12 cellular contexts compared by ENCODE assay signal in the genomic region with DNA sequence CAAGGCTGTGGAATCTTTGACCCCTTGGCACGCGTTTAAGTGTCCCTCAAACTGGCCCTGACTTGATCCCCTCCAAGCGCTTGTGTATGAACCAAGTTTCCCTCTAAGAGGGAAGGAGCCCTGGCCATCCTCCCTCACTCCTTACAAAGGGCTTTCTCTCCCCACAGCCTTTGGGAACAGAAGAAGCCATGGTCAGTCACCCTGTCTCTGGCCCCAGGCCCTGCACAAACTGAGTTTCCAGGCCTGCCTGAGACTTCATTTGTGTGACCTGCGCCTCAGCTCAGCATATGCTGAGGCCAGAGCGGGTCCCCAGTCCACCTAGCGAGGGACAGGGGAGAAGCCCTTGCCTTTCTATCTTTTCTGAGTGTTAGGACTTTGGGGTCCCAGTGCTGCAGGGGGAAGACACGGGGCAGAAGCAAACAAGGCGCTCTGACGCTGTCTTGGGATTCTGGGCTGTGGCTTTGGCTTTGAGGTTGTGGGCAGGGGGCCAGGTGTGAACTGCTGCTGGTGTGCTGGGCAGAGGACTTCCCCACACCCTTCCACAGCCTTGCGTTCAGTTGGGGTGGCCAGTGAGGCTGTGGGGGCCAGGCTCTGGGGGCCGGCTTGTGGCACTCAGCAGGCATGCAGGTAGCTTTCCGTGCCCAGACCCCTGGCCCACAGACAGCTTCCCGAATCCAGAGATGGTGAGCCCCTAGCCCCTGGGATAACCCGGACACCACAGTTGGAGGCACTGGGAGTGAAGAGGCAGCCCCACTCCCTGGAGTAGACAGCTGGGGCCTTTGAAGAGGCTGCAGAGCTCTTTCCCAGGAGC. TPM values are rescaled to one million over a fixed set of nuclear protein-coding genes. Genes with fewer than 3 reads are reported as not detected.
DNase-seq lines count a peak whose midpoint lies in the region; ATAC-seq and TF ChIP-seq lines count a peak whose summit lies in the region.
"Had no signal": no experiment of that assay in that cellular context is flagged by ENCODE, and none has a peak within 500 bp of the region (broad histone marks: within the 10 kb centered on the region; RNA-seq: fewer than 3 reads in every experiment).

No MANE protein-coding gene starts in this region.

- DNase-seq in Right ventricle myocardium inferior (ENCODE audit: missing footprints) (peak; percentile 41), right cardiac atrium (no peak), glutamatergic neuron (no peak), ecto neural progenitor cell (ENCODE audit: low spot score) (no peak), HEK293T (ENCODE audit: extremely low spot score) (no peak), NCI-H510A (lab: John Stamatoyannopoulos, UW) (no peak)
- DNase-seq in stimulated activated naive CD8-positive, alpha-beta T cell treated with anti-CD3 and anti-CD28 coated beads, Interleukin-15, amount 100 ng/mL, for 72 hours = peak in 1 of 2 donors; percentile 16
- DNase-seq: activated CD4-positive, alpha-beta T cell treated with anti-CD3 and anti-CD28 coated beads, Interleukin-2, amount 50 U/mL, for 4 hours; COR-L47; NCI-H1417 treated with DMSO at 0.1 percent for 48 hours; NCI-H774 had no signal

- H3K9ac ChIP-seq in HUES64 (ENCODE audit: low read depth, low read length) = no peak overlapping the region

- H3K9me3 ChIP-seq in right cardiac atrium (ENCODE audit: control insufficient read depth, low read length) = no peaks in the 10 kb centered on the region
- no peaks in the 10 kb centered on the region for H3K9me3 ChIP-seq in HUES64 (ENCODE audit: insufficient read depth, low read depth, low read length)

- H3K36me3 Mint-ChIP-seq in glutamatergic neuron (ENCODE audit: unreplicated experiment) = no peaks in the 10 kb centered on the region

- peaks cover 2% of the 10 kb centered on the region for H3K4me1 ChIP-seq in right cardiac atrium (ENCODE audit: control insufficient read depth, insufficient read depth, low read length)
- peaks cover 7% of the 10 kb centered on the region for H3K4me1 ChIP-seq in HUES64 (ENCODE audit: insufficient read depth, low read length)

- H3K4me3 ChIP-seq in right cardiac atrium (ENCODE audit: low read length) = no peak overlapping the region
- peak overlapping the region; percentile 56 for H3K4me3 ChIP-seq in HUES64 (ENCODE audit: low read length)

- WGBS in right cardiac atrium = 59% methylated on average over 14 of the region's 14 CpGs
- 76% methylated on average over 14 of the region's 14 CpGs for WGBS in HUES64

- POLR2A ChIA-PET in HEK293T (lab: Yijun Ruan, JAX) = no interaction called here

- H3K36me3 ChIP-seq in HUES64 (ENCODE audit: insufficient read depth, low read length) = no peaks in the 10 kb centered on the region

- H3K27ac ChIP-seq in right cardiac atrium (ENCODE audit: low read length) (no peak overlapping the region), HUES64 (ENCODE audit: low read depth, low read length) (no peak overlapping the region)

- no peaks in the 10 kb centered on the region for H3K27me3 ChIP-seq in right cardiac atrium (ENCODE audit: control insufficient read depth, insufficient read depth)
- H3K27me3 ChIP-seq in HUES64 (ENCODE audit: insufficient read depth, low read length) = peaks cover 45% of the 10 kb centered on the region

- peaks cover 8% of the 10 kb centered on the region for H3K9me3 Mint-ChIP-seq in glutamatergic neuron (ENCODE audit: unreplicated experiment)
- no peaks in the 10 kb centered on the region for H3K9me3 Mint-ChIP-seq in stimulated activated naive CD8-positive, alpha-beta T cell treated with anti-CD3 and anti-CD28 coated beads, Interleukin-15, amount 100 ng/mL, for 72 hours

- H3K27ac Mint-ChIP-seq in glutamatergic neuron (ENCODE audit: unreplicated experiment) = peak overlapping the region; percentile 62
- H3K27ac Mint-ChIP-seq in stimulated activated naive CD8-positive, alpha-beta T cell treated with anti-CD3 and anti-CD28 coated beads, Interleukin-15, amount 100 ng/mL, for 72 hours = no peak overlapping the region

- CTCF ChIA-PET in HEK293T (lab: Yijun Ruan, JAX) = interaction anchor here (2.0 kb wide), 1 partner anchor 213 kb away, joined by 10 read pairs; no protein-coding TSS in a partner anchor

- peaks cover 4% of the 10 kb centered on the region for H3K4me1 Mint-ChIP-seq in glutamatergic neuron (ENCODE audit: low read depth, unreplicated experiment)
- peaks cover 15% of the 10 kb centered on the region for H3K4me1 Mint-ChIP-seq in stimulated activated naive CD8-positive, alpha-beta T cell treated with anti-CD3 and anti-CD28 coated beads, Interleukin-15, amount 100 ng/mL, for 72 hours

- H3K27me3 Mint-ChIP-seq in glutamatergic neuron (ENCODE audit: unreplicated experiment) = peaks cover 22% of the 10 kb centered on the region
- H3K27me3 Mint-ChIP-seq in stimulated activated naive CD8-positive, alpha-beta T cell treated with anti-CD3 and anti-CD28 coated beads, Interleukin-15, amount 100 ng/mL, for 72 hours = peaks cover 72% of the 10 kb centered on the region

- peak overlapping the region; percentile 74 for H3K4me3 Mint-ChIP-seq in glutamatergic neuron (ENCODE audit: unreplicated experiment)
- H3K4me3 Mint-ChIP-seq in stimulated activated naive CD8-positive, alpha-beta T cell treated with anti-CD3 and anti-CD28 coated beads, Interleukin-15, amount 100 ng/mL, for 72 hours = peak overlapping the region in 1 of 2 donors; percentile 32

- intact Hi-C loops in Right ventricle myocardium inferior (cut with DNase I) = loop anchor here (2.0 to 5.0 kb wide), 2 partner anchors 126 to 212 kb away; no protein-coding TSS in a partner anchor
- intact Hi-C loops in right cardiac atrium (cut with DNase I) = no loop called here

- no peak for ATAC-seq in Right ventricle myocardium inferior
- no peak for ATAC-seq in right cardiac atrium
- peak; percentile 16 for ATAC-seq in stimulated activated naive CD8-positive, alpha-beta T cell treated with anti-CD3 and anti-CD28 coated beads, Interleukin-15, amount 100 ng/mL, for 72 hours

- TF ChIP-seq CTCF in glutamatergic neuron (IDR thresholded peaks at IDR 0.05; ENCODE audit: partially characterized antibody, unreplicated experiment) = no peak

TF ChIP-seq in HEK293T, 16 proteins besides CTCF, POLR2A, EP300 and RAD21:
- no peak for TF ChIP-seq ZNF384 (IDR thresholded peaks at IDR 0.05)
- no peak for TF ChIP-seq SP1 (IDR thresholded peaks at IDR 0.05)
- TF ChIP-seq BHLHE40 (IDR thresholded peaks at IDR 0.05; ENCODE audit: borderline replicate concordance) = no peak
- TF ChIP-seq ELF4 (IDR thresholded peaks at IDR 0.05) = no peak
- TF ChIP-seq LEF1 (IDR thresholded peaks at IDR 0.05; ENCODE audit: borderline replicate concordance) = no peak
- TF ChIP-seq FOXA1 (IDR thresholded peaks at IDR 0.05) = no peak
- TF ChIP-seq, protein P1, sequence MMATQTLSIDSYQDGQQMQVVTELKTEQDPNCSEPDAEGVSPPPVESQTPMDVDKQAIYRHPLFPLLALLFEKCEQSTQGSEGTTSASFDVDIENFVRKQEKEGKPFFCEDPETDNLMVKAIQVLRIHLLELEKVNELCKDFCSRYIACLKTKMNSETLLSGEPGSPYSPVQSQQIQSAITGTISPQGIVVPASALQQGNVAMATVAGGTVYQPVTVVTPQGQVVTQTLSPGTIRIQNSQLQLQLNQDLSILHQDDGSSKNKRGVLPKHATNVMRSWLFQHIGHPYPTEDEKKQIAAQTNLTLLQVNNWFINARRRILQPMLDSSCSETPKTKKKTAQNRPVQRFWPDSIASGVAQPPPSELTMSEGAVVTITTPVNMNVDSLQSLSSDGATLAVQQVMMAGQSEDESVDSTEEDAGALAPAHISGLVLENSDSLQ (IDR thresholded peaks at IDR 0.05) = no peak

RNA-seq across cellular contexts. Expression of a gene that starts 1.5 kb away (rescaled TPM):
- total RNA-seq in Right ventricle myocardium inferior (7.7 TPM), right cardiac atrium (under 1 TPM; 0.23 to 0.47 (median 0.33) TPM), glutamatergic neuron (ENCODE audit: unreplicated experiment) (34.7 TPM)
- polyA plus RNA-seq in right cardiac atrium = 0.59 TPM
- polyA plus RNA-seq in HUES64 (2013, experiment 1 of 2) = 7.1 TPM
- polyA plus RNA-seq in HUES64 (2013, experiment 2 of 2) = 6.7 TPM

RNA-seq across cellular contexts. Expression of a gene that starts 59.9 kb away (rescaled TPM):
- total RNA-seq in Right ventricle myocardium inferior = 8.1 TPM
- 10 to 100 TPM in 3 of 4 donors, 1 to 10 TPM in 1; 10.0 to 17.2 (median 10.9) TPM for total RNA-seq in right cardiac atrium
- 5.1 TPM for polyA plus RNA-seq in right cardiac atrium
- 5.1 TPM for polyA plus RNA-seq in HUES64 (2013, experiment 1 of 2)
- polyA plus RNA-seq in HUES64 (2013, experiment 2 of 2) = 6.1 TPM
- 28.3 TPM for total RNA-seq in glutamatergic neuron (ENCODE audit: unreplicated experiment)
